ENCODE assay signal across 12 cellular contexts in the genomic region with DNA sequence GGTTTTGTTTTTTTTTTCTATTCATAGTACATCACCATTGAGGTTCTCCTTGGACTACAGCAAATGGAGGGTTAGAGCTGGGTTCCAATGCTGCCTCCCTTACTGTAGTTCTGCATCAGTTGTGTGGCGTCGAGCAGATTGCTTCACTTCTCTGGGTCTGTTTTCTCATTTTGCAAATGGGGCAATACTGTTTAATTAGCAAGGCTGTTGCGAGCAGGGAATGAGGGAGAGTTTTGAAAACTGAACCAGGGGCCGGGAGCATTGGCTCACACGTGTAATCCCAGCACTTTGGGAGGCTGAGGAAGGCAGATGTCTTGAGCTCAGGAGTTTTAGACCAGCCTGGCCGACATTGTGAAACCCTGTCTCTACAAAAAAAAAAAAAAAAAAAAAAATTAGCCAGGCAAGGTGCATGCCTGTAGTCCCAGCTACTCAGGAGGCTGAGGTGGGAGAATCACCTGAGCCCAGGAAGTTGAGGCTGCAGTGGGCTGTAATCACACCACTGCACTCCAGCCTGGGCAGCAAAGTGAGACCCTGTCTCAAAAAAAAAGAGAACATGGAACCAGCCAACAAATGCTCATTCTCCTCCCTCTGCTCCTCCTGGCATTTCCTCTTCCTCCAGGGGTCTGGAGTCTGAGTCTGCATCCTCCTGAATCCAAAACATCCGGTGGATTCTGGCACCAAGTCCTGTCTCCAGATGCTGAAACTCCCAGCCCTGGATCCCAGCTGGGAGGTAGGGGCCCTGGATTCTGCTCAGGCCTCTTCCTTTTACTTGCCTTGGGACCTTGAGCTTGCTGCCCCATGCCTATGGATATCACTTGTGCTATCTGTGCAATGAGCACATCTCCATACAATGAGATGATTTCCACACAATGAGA. TPM values are rescaled to one million over a fixed set of nuclear protein-coding genes. Genes with fewer than 3 reads are reported as not detected.
DNase-seq lines count a peak whose midpoint lies in the region; ATAC-seq and TF ChIP-seq lines count a peak whose summit lies in the region.
"Had no signal": no experiment of that assay in that cellular context is flagged by ENCODE, and none has a peak within 500 bp of the region (broad histone marks: within the 10 kb centered on the region; RNA-seq: fewer than 3 reads in every experiment).

No MANE protein-coding gene starts in this region.

- DNase-seq in GM04504 (ENCODE audit: low read depth) (peak; percentile 68), esophagus squamous epithelium (lab: John Stamatoyannopoulos, UW) (no peak), pulmonary artery endothelial cell (ENCODE audit: low read depth, low spot score) (peak; percentile 82), NCI-H1694 treated with DMSO at 0.1 percent for 48 hours (lab: John Stamatoyannopoulos, UW) (no peak), prostate gland (ENCODE audit: low spot score) (no peak), medulla oblongata (ENCODE audit: extremely low spot score) (no peak)
- DNase-seq: activated CD4-positive, alpha-beta T cell treated with anti-CD3 and anti-CD28 coated beads, Interleukin-2, amount 50 U/mL, for 4 hours; DND-41; glutamatergic neuron; naive B cell had no signal

- no peak for ATAC-seq in GM18498 (IDR thresholded peaks at IDR 0.05; ENCODE audit: unreplicated experiment)

- H3K4me1 ChIP-seq in esophagus squamous epithelium = peaks cover 11 to 68% (median 42%) of the 10 kb centered on the region in 3 donors
- H3K4me1 ChIP-seq in prostate gland (replicated peaks) = no peaks in the 10 kb centered on the region

- H3K36me3 ChIP-seq in esophagus squamous epithelium (no peaks in the 10 kb centered on the region), prostate gland (no peaks in the 10 kb centered on the region)

- no peaks in the 10 kb centered on the region for H3K27me3 ChIP-seq in esophagus squamous epithelium
- H3K27me3 ChIP-seq in prostate gland (replicated peaks; ENCODE audit: insufficient read depth) = no peaks in the 10 kb centered on the region

- peak overlapping the region in 3 of 4 donors; percentile 57 to 65 (median 62) for H3K27ac ChIP-seq in esophagus squamous epithelium
- no peak overlapping the region for H3K27ac ChIP-seq in prostate gland

- H3K9me3 ChIP-seq in esophagus squamous epithelium (no peaks in the 10 kb centered on the region), prostate gland (no peaks in the 10 kb centered on the region)

- WGBS in esophagus squamous epithelium, 2 donors = 46 to 60% methylated on average over 4 to 7 of the region's 7 CpGs
- 63% methylated on average over 7 of the region's 7 CpGs for WGBS in prostate gland

- TF ChIP-seq POLR2A in esophagus squamous epithelium (IDR thresholded peaks at IDR 0.05) (no peak), prostate gland (IDR thresholded peaks at IDR 0.05) (no peak)

- TF ChIP-seq CTCF in esophagus squamous epithelium (IDR thresholded peaks at IDR 0.05) = no peak
- no peak for TF ChIP-seq CTCF in prostate gland (IDR thresholded peaks at IDR 0.05)

- intact Hi-C loops in esophagus squamous epithelium (cut with DNase I) = no loop called here
- intact Hi-C loops in prostate gland (cut with DNase I) = loop anchor here (5.0 kb wide), 1 partner anchor 46 kb away; no protein-coding TSS in a partner anchor

- H3K4me3 ChIP-seq in esophagus squamous epithelium (no peak overlapping the region), prostate gland (no peak overlapping the region)

TF ChIP-seq in PFSK-1, 5 proteins besides CTCF, POLR2A, EP300 and RAD21:
- TF ChIP-seq FOXP2 (optimal IDR thresholded peaks at IDR 0.05; ENCODE audit: borderline replicate concordance, extremely low read depth, extremely low read length, insufficient read depth) (peak; percentile 52), TAF1 (IDR thresholded peaks at IDR 0.05; ENCODE audit: borderline replicate concordance, insufficient read depth, low read length) (no peak)
- TF ChIP-seq, protein P1, sequence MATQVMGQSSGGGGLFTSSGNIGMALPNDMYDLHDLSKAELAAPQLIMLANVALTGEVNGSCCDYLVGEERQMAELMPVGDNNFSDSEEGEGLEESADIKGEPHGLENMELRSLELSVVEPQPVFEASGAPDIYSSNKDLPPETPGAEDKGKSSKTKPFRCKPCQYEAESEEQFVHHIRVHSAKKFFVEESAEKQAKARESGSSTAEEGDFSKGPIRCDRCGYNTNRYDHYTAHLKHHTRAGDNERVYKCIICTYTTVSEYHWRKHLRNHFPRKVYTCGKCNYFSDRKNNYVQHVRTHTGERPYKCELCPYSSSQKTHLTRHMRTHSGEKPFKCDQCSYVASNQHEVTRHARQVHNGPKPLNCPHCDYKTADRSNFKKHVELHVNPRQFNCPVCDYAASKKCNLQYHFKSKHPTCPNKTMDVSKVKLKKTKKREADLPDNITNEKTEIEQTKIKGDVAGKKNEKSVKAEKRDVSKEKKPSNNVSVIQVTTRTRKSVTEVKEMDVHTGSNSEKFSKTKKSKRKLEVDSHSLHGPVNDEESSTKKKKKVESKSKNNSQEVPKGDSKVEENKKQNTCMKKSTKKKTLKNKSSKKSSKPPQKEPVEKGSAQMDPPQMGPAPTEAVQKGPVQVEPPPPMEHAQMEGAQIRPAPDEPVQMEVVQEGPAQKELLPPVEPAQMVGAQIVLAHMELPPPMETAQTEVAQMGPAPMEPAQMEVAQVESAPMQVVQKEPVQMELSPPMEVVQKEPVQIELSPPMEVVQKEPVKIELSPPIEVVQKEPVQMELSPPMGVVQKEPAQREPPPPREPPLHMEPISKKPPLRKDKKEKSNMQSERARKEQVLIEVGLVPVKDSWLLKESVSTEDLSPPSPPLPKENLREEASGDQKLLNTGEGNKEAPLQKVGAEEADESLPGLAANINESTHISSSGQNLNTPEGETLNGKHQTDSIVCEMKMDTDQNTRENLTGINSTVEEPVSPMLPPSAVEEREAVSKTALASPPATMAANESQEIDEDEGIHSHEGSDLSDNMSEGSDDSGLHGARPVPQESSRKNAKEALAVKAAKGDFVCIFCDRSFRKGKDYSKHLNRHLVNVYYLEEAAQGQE (IDR thresholded peaks at IDR 0.05; ENCODE audit: insufficient read depth in 1 of 2, low read depth in 2 of 2, low read length in 2 of 2) = peak in 1 of 2 experiments; percentile 49; a peak in 1 of 4 replicates

RNA-seq across cellular contexts. Expression of gene PLOD1, which starts 3.7 kb away (rescaled TPM):
- 145 TPM for polyA plus RNA-seq in PFSK-1 (2012; ENCODE audit: insufficient read length, low read depth)
- total RNA-seq in esophagus squamous epithelium (10 to 100 TPM; 29.8 to 38.1 (median 34.3) TPM), pulmonary artery endothelial cell (342 and 390 TPM in 2 replicates), prostate gland (10 to 100 TPM; 73.6 to 80.2 TPM)

RNA-seq across cellular contexts. Expression of gene KIAA2013, which starts 4.6 kb away (rescaled TPM):
- 57.7 TPM for polyA plus RNA-seq in PFSK-1 (2012; ENCODE audit: insufficient read length, low read depth)
- total RNA-seq in esophagus squamous epithelium (10 to 100 TPM; 40.4 to 50.5 (median 47.9) TPM), pulmonary artery endothelial cell (63.6 and 69.9 TPM in 2 replicates), prostate gland (100 to 1,000 TPM; 104 to 137 TPM)

RNA-seq across cellular contexts. Expression of gene MFN2, which starts 49.4 kb away (rescaled TPM):
- 109 TPM for polyA plus RNA-seq in PFSK-1 (2012; ENCODE audit: insufficient read length, low read depth)
- 10 to 100 TPM; 64.4 to 96.9 (median 78.7) TPM for total RNA-seq in esophagus squamous epithelium
- 60.5 and 77.2 TPM in 2 replicates for total RNA-seq in pulmonary artery endothelial cell
- 10 to 100 TPM; 55.0 to 92.4 TPM for total RNA-seq in prostate gland

Comparison
In these comparisons a context has a peak if more than half of its experiments do, and no peak if none do; other contexts are left out.
1. DNase-seq: peak in GM04504 (single experiment) and pulmonary artery endothelial cell (single experiment); none in esophagus squamous epithelium (single experiment), NCI-H1694 treated with DMSO at 0.1 percent for 48 hours (single experiment), prostate gland (single experiment) and medulla oblongata (single experiment).
2. H3K27ac ChIP-seq: peak in esophagus squamous epithelium (3 of 4); none in prostate gland (0 of 2).